Comparison of ENCODE assay signal across 16 cellular contexts in genomic region chr7:149475121-149476045, GRCh38. TPM values are rescaled to one million over a fixed set of nuclear protein-coding genes. Genes with fewer than 3 reads are reported as not detected.
DNase-seq lines count a peak whose midpoint lies in the region; ATAC-seq and TF ChIP-seq lines count a peak whose summit lies in the region.
"Had no signal": no experiment of that assay in that cellular context is flagged by ENCODE, and none has a peak within 500 bp of the region (broad histone marks: within the 10 kb centered on the region; RNA-seq: fewer than 3 reads in every experiment).

No MANE protein-coding gene starts in this region.

- no peaks in the 10 kb centered on the region for H3F3A ChIP-seq in GM23248 (ENCODE audit: insufficient read depth)

- H3K27me3 ChIP-seq in WERI-Rb-1 (ENCODE audit: insufficient read depth, low read depth, severe bottlenecking) (no peaks in the 10 kb centered on the region), right lobe of liver (no peaks in the 10 kb centered on the region), osteoblast (ENCODE audit: insufficient read depth, low read length) (no peaks in the 10 kb centered on the region), GM23248 (replicated peaks; ENCODE audit: insufficient read depth) (no peaks in the 10 kb centered on the region)
- H3K27me3 ChIP-seq: BLaER1 had no signal

- no peak overlapping the region for H3K4me3 Mint-ChIP-seq in central memory CD8-positive, alpha-beta T cell
- H3K4me3 Mint-ChIP-seq: CD4-positive, alpha-beta memory T cell; HFFc6 had no signal

- H3K36me3 ChIP-seq in WERI-Rb-1 (peaks cover 50% of the 10 kb centered on the region), right lobe of liver (peaks cover 0 to 57% (median 25%) of the 10 kb centered on the region in 4 donors), osteoblast (ENCODE audit: insufficient read depth, low read length) (peaks cover 44% of the 10 kb centered on the region), GM23248 (ENCODE audit: low read depth) (peaks cover 30% of the 10 kb centered on the region)

- peak; percentile 32 for ATAC-seq in central memory CD8-positive, alpha-beta T cell (replicated peaks; ENCODE audit: extremely low read depth, poor library complexity, severe bottlenecking)
- ATAC-seq in right lobe of liver (peak in 3 of 4 donors; percentile 9 to 13 (median 10)), Right ventricle myocardium superior (ENCODE audit: poor library complexity) (no peak)

- H4K20me1 ChIP-seq in osteoblast (ENCODE audit: insufficient read depth, low read length) (peaks cover 2% of the 10 kb centered on the region), GM23248 (ENCODE audit: insufficient read depth) (no peaks in the 10 kb centered on the region)

- H3K27ac ChIP-seq in WERI-Rb-1 = no peak overlapping the region
- no peak overlapping the region for H3K27ac ChIP-seq in right lobe of liver
- H3K27ac ChIP-seq in osteoblast (ENCODE audit: low read depth, low read length) = no peak overlapping the region
- H3K27ac ChIP-seq in GM23248 = no peak overlapping the region
- H3K27ac ChIP-seq: BLaER1 had no signal

- no peak overlapping the region for H3K9ac ChIP-seq in GM23248
- H3K9ac ChIP-seq: BLaER1 had no signal

- H2AFZ ChIP-seq in osteoblast (ENCODE audit: low read length) (no peak overlapping the region), GM23248 (no peak overlapping the region)

- H3K9me3 ChIP-seq in WERI-Rb-1 (ENCODE audit: severe bottlenecking) (peaks cover 4% of the 10 kb centered on the region), right lobe of liver (no peaks in the 10 kb centered on the region), osteoblast (ENCODE audit: low read depth, low read length) (no peaks in the 10 kb centered on the region), GM23248 (ENCODE audit: low read depth) (no peaks in the 10 kb centered on the region)

- no peak for TF ChIP-seq POLR2A in right lobe of liver (IDR thresholded peaks at IDR 0.05)

- H3K4me2 ChIP-seq in osteoblast (ENCODE audit: insufficient read depth, low read length) (no peak overlapping the region), GM23248 (ENCODE audit: unreplicated experiment) (no peak overlapping the region)
- H3K4me2 ChIP-seq: BLaER1 had no signal

- peaks cover 4% of the 10 kb centered on the region for H3K4me1 Mint-ChIP-seq in central memory CD8-positive, alpha-beta T cell

- no peaks in the 10 kb centered on the region for H3K9me2 ChIP-seq in GM23248 (ENCODE audit: insufficient read depth)

- peak overlapping the region; percentile 74 for H3K27ac Mint-ChIP-seq in central memory CD8-positive, alpha-beta T cell (ENCODE audit: low read depth)
- H3K27ac Mint-ChIP-seq: HFFc6 had no signal

- intact Hi-C loops in right lobe of liver (cut with DNase I) (no loop called here), Right ventricle myocardium superior (cut with DNase I) (no loop called here)

- peaks cover 36% of the 10 kb centered on the region for H3K36me3 Mint-ChIP-seq in central memory CD8-positive, alpha-beta T cell (ENCODE audit: insufficient read depth)

- TF ChIP-seq CTCF in WERI-Rb-1 (IDR thresholded peaks at IDR 0.05; ENCODE audit: low read depth, low read length) (0 out of 2 replicates have a peak, but pooled peaks have one; percentile 4), right lobe of liver (IDR thresholded peaks at IDR 0.05) (no peak), osteoblast (IDR thresholded peaks at IDR 0.05; ENCODE audit: extremely low read depth, low read depth, low read length) (no peak)

- no peaks in the 10 kb centered on the region for H3K9me3 Mint-ChIP-seq in central memory CD8-positive, alpha-beta T cell

- no peak overlapping the region for H3K4me3 ChIP-seq in WERI-Rb-1 (ENCODE audit: low read depth, low read length)
- no peak overlapping the region for H3K4me3 ChIP-seq in right lobe of liver
- H3K4me3 ChIP-seq in osteoblast (ENCODE audit: insufficient read depth, low read length) = no peak overlapping the region
- no peak overlapping the region for H3K4me3 ChIP-seq in GM23248
- H3K4me3 ChIP-seq: BLaER1 had no signal

- DNase-seq in WERI-Rb-1 = no peak
- DNase-seq in central memory CD8-positive, alpha-beta T cell (ENCODE audit: low spot score in 2 of 2) = no peak
- DNase-seq in right lobe of liver = no peak
- DNase-seq in osteoblast (ENCODE audit: insufficient read length, low spot score, missing footprints) = peak; percentile 86
- no peak for DNase-seq in Right ventricle myocardium superior
- DNase-seq in GM23248 = no peak
- DNase-seq in hippocampal formation (lab: John Stamatoyannopoulos, UW) = no peak
- DNase-seq in medulla oblongata (ENCODE audit: extremely low spot score) = no peak
- DNase-seq: CD4-positive, alpha-beta memory T cell; HFFc6; KG1; NCI-H1105 treated with DMSO at 0.1 percent for 48 hours; NCI-H1694; NK-92 treated with Interleukin-12 subunit alpha and Interleukin-12 subunit beta, amount 100 ng/mL, for 24 hours; SIG-M5 had no signal

- H3K4me1 ChIP-seq in right lobe of liver (no peaks in the 10 kb centered on the region), osteoblast (ENCODE audit: insufficient read depth, low read length) (no peaks in the 10 kb centered on the region), GM23248 (ENCODE audit: insufficient read depth) (no peaks in the 10 kb centered on the region)

- WGBS in right lobe of liver (ENCODE audit: insufficient coverage, low coverage, low lambda C conversion rate, missing lambda C conversion rate) = 100% methylated on average over 3 of the region's 21 CpGs
- WGBS in GM23248 (ENCODE audit: low coverage in 1 of 2, low lambda C conversion rate in 2 of 2, missing lambda C conversion rate in 2 of 2), 2 experiments = 95 to 96% methylated on average over 21 of the region's 21 CpGs

- in situ Hi-C loops in GM23248 (cut with MboI) = no loop called here

- H3K27me3 Mint-ChIP-seq in central memory CD8-positive, alpha-beta T cell = no peaks in the 10 kb centered on the region
- H3K27me3 Mint-ChIP-seq: CD4-positive, alpha-beta memory T cell had no signal

- peaks cover 3% of the 10 kb centered on the region for H3K79me2 ChIP-seq in osteoblast (ENCODE audit: insufficient read depth, low read length)
- peaks cover 18% of the 10 kb centered on the region; the same call in 1 of the 2 replicates for H3K79me2 ChIP-seq in GM23248 (ENCODE audit: insufficient read depth)

RNA-seq across cellular contexts. Expression of gene ZNF777, which starts 14.5 kb away (rescaled TPM):
- 1 to 10 TPM; 5.3 to 7.0 (median 5.4) TPM for total RNA-seq in right lobe of liver
- 7.6 and 8.0 TPM in 2 replicates for total RNA-seq in osteoblast
- total RNA-seq in Right ventricle myocardium superior = 6.6 TPM
- total RNA-seq in GM23248 (2014; rRNA removed; shearing (Covaris generic)) = 9.7 and 10.4 TPM in 2 replicates
- polyA plus RNA-seq in GM23248 (2016; fragmentation: Nextera tagmentation; extraction: Ambion mirVana) = 2.1 and 2.2 TPM in 2 replicates

RNA-seq across cellular contexts. Expression of gene ZNF746, which starts 22.2 kb away (rescaled TPM):
- total RNA-seq in right lobe of liver (10 to 100 TPM in 3 of 6 experiments, 1 to 10 TPM in 3; 7.9 to 15.8 (median 10.4) TPM), osteoblast (22.1 and 23.6 TPM in 2 replicates), Right ventricle myocardium superior (6.7 TPM)
- 17.8 and 20.6 TPM in 2 replicates for total RNA-seq in GM23248 (2014; rRNA removed; shearing (Covaris generic))
- polyA plus RNA-seq in GM23248 (2016; fragmentation: Nextera tagmentation; extraction: Ambion mirVana) = 9.0 and 9.7 TPM in 2 replicates
